ENCODE assay signal across 8 cellular contexts in the genomic region with DNA sequence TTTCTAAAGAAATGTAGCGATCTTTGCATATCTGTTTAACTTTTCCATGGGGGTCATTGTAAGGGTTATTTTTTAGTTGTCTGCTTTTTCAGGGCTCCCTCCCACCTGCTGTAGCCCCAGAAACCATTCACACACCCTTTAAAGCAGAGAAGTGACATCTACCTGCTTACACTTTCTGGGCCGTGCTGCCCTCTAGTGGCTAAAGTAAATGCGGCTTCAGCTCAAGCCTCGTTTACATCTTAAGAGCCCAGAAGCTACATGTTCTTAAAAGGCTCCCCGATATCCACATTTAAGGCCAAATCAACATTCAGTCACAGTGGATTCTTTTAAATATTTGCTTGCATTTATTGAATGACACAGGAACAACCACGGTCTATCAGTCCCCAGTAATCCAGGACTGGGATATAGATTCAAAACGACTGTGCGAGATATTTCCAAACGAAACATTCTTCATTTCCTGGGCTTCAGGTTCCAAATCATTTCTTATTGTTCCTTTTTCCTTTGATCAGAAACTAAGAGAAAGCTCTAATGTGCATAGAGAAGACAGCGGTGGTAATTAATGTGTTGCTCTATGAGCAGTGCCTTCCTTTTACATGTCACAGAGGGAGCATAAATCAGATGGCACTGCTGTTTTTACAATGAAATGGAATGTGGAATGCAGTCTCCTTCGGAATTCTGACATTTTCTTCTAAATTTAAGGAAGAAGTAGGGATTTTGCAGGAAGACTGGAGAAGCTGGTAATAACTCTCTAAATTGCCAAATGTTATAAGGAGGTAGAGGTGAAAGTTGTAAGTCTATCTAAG.
DNase-seq lines count a peak whose midpoint lies in the region; ATAC-seq and TF ChIP-seq lines count a peak whose summit lies in the region.

No MANE protein-coding gene starts in this region.

- no peak overlapping the region for H4K5ac ChIP-seq in H9 (ENCODE audit: insufficient read length, low read depth, low read length)

- H3T11ph ChIP-seq in H9 (ENCODE audit: low read length) = no peak overlapping the region

- H3K23ac ChIP-seq in H9 (ENCODE audit: insufficient read length, low read depth, low read length) = no peak overlapping the region

- H3K9me3 ChIP-seq in H9 (ENCODE audit: control insufficient read depth, low read depth, low read length) (no peaks in the 10 kb centered on the region), MM.1S (replicated peaks; ENCODE audit: insufficient read depth, low read length) (no peaks in the 10 kb centered on the region), SK-N-SH (no peaks in the 10 kb centered on the region), left ventricle myocardium inferior (replicated peaks) (no peaks in the 10 kb centered on the region)

- H3K36me3 ChIP-seq in MM.1S (replicated peaks; ENCODE audit: insufficient read depth, low read length) (no peaks in the 10 kb centered on the region), SK-N-SH (replicated peaks in 1 of 2; ENCODE audit: control insufficient read depth in 1 of 2, insufficient read depth in 2 of 2, low read length in 1 of 2) (no peaks in the 10 kb centered on the region), left ventricle myocardium inferior (no peaks in the 10 kb centered on the region)

- H3K27ac ChIP-seq in H9 (ENCODE audit: insufficient read length, low read depth, low read length) (no peak overlapping the region), MM.1S (ENCODE audit: low read length) (no peak overlapping the region), SK-N-SH (ENCODE audit: low read depth in 2 of 2, low read length in 1 of 2) (no peak overlapping the region), left ventricle myocardium inferior (replicated peaks) (no peak overlapping the region)

- peaks cover 7 to 20% of the 10 kb centered on the region in 2 experiments for H3K4me1 Mint-ChIP-seq in H9
- peaks cover 2% of the 10 kb centered on the region for H3K4me1 Mint-ChIP-seq in activated naive CD8-positive, alpha-beta T cell treated with anti-CD3 and anti-CD28 coated beads for 36 hours

- H3K27me3 Mint-ChIP-seq in H9 (ENCODE audit: low read depth) = no peaks in the 10 kb centered on the region
- H3K27me3 Mint-ChIP-seq in activated naive CD8-positive, alpha-beta T cell treated with anti-CD3 and anti-CD28 coated beads for 36 hours = peaks cover 12% of the 10 kb centered on the region

- no peak overlapping the region for H3K4me2 ChIP-seq in H9 (ENCODE audit: insufficient read depth, insufficient read length, low read length)
- H3K4me2 ChIP-seq in MM.1S (ENCODE audit: low read depth, low read length) = no peak overlapping the region
- H3K4me2 ChIP-seq in SK-N-SH = no peak overlapping the region

- H4K91ac ChIP-seq in H9 (ENCODE audit: insufficient read length, low read depth, low read length) = no peak overlapping the region

- H3K27me3 ChIP-seq in H9 (ENCODE audit: insufficient read depth, low read length) (no peaks in the 10 kb centered on the region), MM.1S (replicated peaks; ENCODE audit: insufficient read depth, low read length) (no peaks in the 10 kb centered on the region), SK-N-SH (ENCODE audit: insufficient read depth) (no peaks in the 10 kb centered on the region; the same call in 1 of the 2 replicates), left ventricle myocardium inferior (ENCODE audit: low read depth) (peaks cover 6% of the 10 kb centered on the region)

- no peak overlapping the region for H3K56ac ChIP-seq in H9 (ENCODE audit: insufficient read length, low read depth, low read length)

- no peak overlapping the region for H2AK5ac ChIP-seq in H9 (ENCODE audit: insufficient read length, low read length)

- H3K4ac ChIP-seq in H9 (ENCODE audit: low read depth, low read length) = no peak overlapping the region

- no peak overlapping the region for H2BK120ac ChIP-seq in H9 (ENCODE audit: low read depth, low read length, poor library complexity, severe bottlenecking)

- H2BK15ac ChIP-seq in H9 (ENCODE audit: low read depth, low read length) = no peak overlapping the region

- no peaks in the 10 kb centered on the region for H3K9me3 Mint-ChIP-seq in H9
- H3K9me3 Mint-ChIP-seq in activated naive CD8-positive, alpha-beta T cell treated with anti-CD3 and anti-CD28 coated beads for 36 hours = no peaks in the 10 kb centered on the region

- H3K79me2 ChIP-seq in H9 (ENCODE audit: insufficient read depth, low read length) (no peaks in the 10 kb centered on the region), MM.1S (ENCODE audit: low read length) (no peaks in the 10 kb centered on the region), SK-N-SH (ENCODE audit: insufficient read depth) (no peaks in the 10 kb centered on the region)

- H4K20me1 ChIP-seq in H9 (ENCODE audit: control insufficient read depth, insufficient read depth, insufficient read length) (no peaks in the 10 kb centered on the region), MM.1S (ENCODE audit: insufficient read depth, low read length) (no peaks in the 10 kb centered on the region), SK-N-SH (ENCODE audit: insufficient read depth) (no peaks in the 10 kb centered on the region)

- H3K18ac ChIP-seq in H9 (ENCODE audit: insufficient read length, low read depth, low read length) = no peak overlapping the region

- TF ChIP-seq EP300 in SK-N-SH (IDR thresholded peaks at IDR 0.05; ENCODE audit: borderline replicate concordance in 1 of 2, low read depth in 1 of 2, low read length in 1 of 2) = no peak

- no peak overlapping the region for H3K27ac Mint-ChIP-seq in H9
- no peak overlapping the region for H3K27ac Mint-ChIP-seq in activated naive CD8-positive, alpha-beta T cell treated with anti-CD3 and anti-CD28 coated beads for 36 hours

- no peaks in the 10 kb centered on the region for H3K79me1 ChIP-seq in H9 (ENCODE audit: insufficient read depth, low read depth, low read length, poor library complexity, severe bottlenecking)

- H3K4me3 ChIP-seq in MM.1S (ENCODE audit: low read length) = no peak overlapping the region
- peak overlapping the region in 1 of 2 experiments; percentile 25; a peak in 1 of 4 replicates for H3K4me3 ChIP-seq in SK-N-SH (ENCODE audit: low read depth in 2 of 2, low read length in 1 of 2)
- H3K4me3 ChIP-seq in left ventricle myocardium inferior = no peak overlapping the region

- H3K9ac ChIP-seq in H9 (ENCODE audit: extremely low read depth, insufficient read length, low read length) (no peak overlapping the region), MM.1S (ENCODE audit: low read length) (no peak overlapping the region), SK-N-SH (no peak overlapping the region)

- WGBS in H9 (ENCODE audit: extremely low coverage, insufficient read length, low lambda C conversion rate) = no CpG with 5 or more reads among the region's 11 CpGs
- 20% methylated on average over 11 of the region's 11 CpGs for WGBS in SK-N-SH (ENCODE audit: low lambda C conversion rate)

- TF ChIP-seq CTCF in GM12872 (IDR thresholded peaks at IDR 0.05; ENCODE audit: insufficient read depth, low read depth, low read length) (peak; percentile 90), H9 (conservative IDR thresholded peaks at IDR 0.05) (peak; percentile 91), MM.1S (IDR thresholded peaks at IDR 0.05; ENCODE audit: low read length) (peak; percentile 95), SK-N-SH (IDR thresholded peaks at IDR 0.05) (peak; percentile 96), left ventricle myocardium inferior (IDR thresholded peaks at IDR 0.05; ENCODE audit: borderline replicate concordance) (peak; percentile 89)

- ATAC-seq in HG03378 (IDR thresholded peaks at IDR 0.05; ENCODE audit: unreplicated experiment) = no peak

- CTCF ChIA-PET in SK-N-SH (lab: Yijun Ruan, JAX) = interaction anchor here (0.6 to 3.3 kb wide), 32 partner anchors 9 to 814 kb away, joined by 3 to 45 read pairs (median 4); no protein-coding TSS in a partner anchor

- no peak overlapping the region for H4K8ac ChIP-seq in H9 (replicated peaks; ENCODE audit: insufficient read length, low read depth, low read length)

- no peak overlapping the region for H3K4me3 Mint-ChIP-seq in H9
- no peak overlapping the region for H3K4me3 Mint-ChIP-seq in activated naive CD8-positive, alpha-beta T cell treated with anti-CD3 and anti-CD28 coated beads for 36 hours

- no peak overlapping the region for H2BK12ac ChIP-seq in H9 (ENCODE audit: insufficient read length, low read depth, low read length)

- peak; percentile 80 for DNase-seq in H9
- DNase-seq in MM.1S = peak; percentile 72
- DNase-seq in SK-N-SH = peak; percentile 20
- peak; percentile 47 for DNase-seq in activated naive CD8-positive, alpha-beta T cell treated with anti-CD3 and anti-CD28 coated beads for 36 hours
- peak; percentile 55 for DNase-seq in left ventricle myocardium inferior
- peak; percentile 64 for DNase-seq in retina

- intact Hi-C loops in left ventricle myocardium inferior (cut with micrococcal nuclease) = loop anchor here (5.0 kb wide), 1 partner anchor 285 kb away; no protein-coding TSS in a partner anchor

- POLR2A ChIA-PET in SK-N-SH (lab: Yijun Ruan, JAX) = no interaction called here

- H3K36me3 Mint-ChIP-seq in H9 (ENCODE audit: insufficient read depth in 1 of 3, low read depth in 3 of 3) = no peaks in the 10 kb centered on the region; a peak in 1 of 7 replicates
- no peaks in the 10 kb centered on the region for H3K36me3 Mint-ChIP-seq in activated naive CD8-positive, alpha-beta T cell treated with anti-CD3 and anti-CD28 coated beads for 36 hours

- H3K14ac ChIP-seq in H9 (ENCODE audit: insufficient read depth, low read length) = no peak overlapping the region

- peak; percentile 69 for TF ChIP-seq RAD21 in SK-N-SH (IDR thresholded peaks at IDR 0.05; ENCODE audit: low read length)

- no peak overlapping the region for H2BK5ac ChIP-seq in H9 (ENCODE audit: insufficient read length, low read length)

- no peaks in the 10 kb centered on the region for H3K23me2 ChIP-seq in H9 (ENCODE audit: insufficient read length, low read depth, low read length, poor library complexity, severe bottlenecking)

- H3K4me1 ChIP-seq in H9 (ENCODE audit: insufficient read depth, low read length) = no peaks in the 10 kb centered on the region
- no peaks in the 10 kb centered on the region for H3K4me1 ChIP-seq in MM.1S (ENCODE audit: low read length)
- H3K4me1 ChIP-seq in SK-N-SH (ENCODE audit: control insufficient read depth in 1 of 2, insufficient read depth in 2 of 2, low read depth in 1 of 2, low read length in 1 of 2) = no peaks in the 10 kb centered on the region
- H3K4me1 ChIP-seq in left ventricle myocardium inferior = no peaks in the 10 kb centered on the region

- H2AFZ ChIP-seq in H9 (ENCODE audit: low read length) (peak overlapping the region; percentile 12), MM.1S (ENCODE audit: low read length) (no peak overlapping the region), SK-N-SH (ENCODE audit: low read depth) (no peak overlapping the region)

- H2BK20ac ChIP-seq in H9 (ENCODE audit: low read depth, low read length, poor library complexity, severe bottlenecking) = no peak overlapping the region

- H3K9me2 ChIP-seq in MM.1S (replicated peaks; ENCODE audit: insufficient read depth, low read length) = no peaks in the 10 kb centered on the region
- H3K9me2 ChIP-seq in SK-N-SH = no peaks in the 10 kb centered on the region

- H3F3A ChIP-seq in MM.1S (ENCODE audit: insufficient read depth, low read length) = no peaks in the 10 kb centered on the region
- H3F3A ChIP-seq in SK-N-SH (replicated peaks; ENCODE audit: insufficient read depth) = no peaks in the 10 kb centered on the region

TF ChIP-seq in SK-N-SH, 30 proteins besides CTCF, POLR2A, EP300 and RAD21 (continues in another document):
- TF ChIP-seq SMC3 (IDR thresholded peaks at IDR 0.05; ENCODE audit: low read depth, low read length) (peak; percentile 46), RXRA (IDR thresholded peaks at IDR 0.05; ENCODE audit: borderline replicate concordance, low read depth) (no peak)

Comparison
In these comparisons a context has a peak if more than half of its experiments do, and no peak if none do; other contexts are left out.
1. DNase-seq: peak in every context shown above with its lines; median percentile 80 in H9; 72 in MM.1S; 64 in retina; 55 in left ventricle myocardium inferior; 47 in activated naive CD8-positive, alpha-beta T cell treated with anti-CD3 and anti-CD28 coated beads for 36 hours; 20 in SK-N-SH.